ENCODE assay signal across 28 cellular contexts in genomic region chr18:56327171-56327885, GRCh38.
DNase-seq lines count a peak whose midpoint lies in the region; ATAC-seq and TF ChIP-seq lines count a peak whose summit lies in the region.
"Had no signal": no experiment of that assay in that cellular context is flagged by ENCODE, and none has a peak within 500 bp of the region (broad histone marks: within the 10 kb centered on the region; RNA-seq: fewer than 3 reads in every experiment).

No MANE protein-coding gene starts in this region.

- no peak overlapping the region for H3K4me3 Mint-ChIP-seq in activated T-helper 17 cell treated with anti-CD3 and anti-CD28 coated beads, Interleukin-2, amount 50 U/mL, for 72 hours
- H3K4me3 Mint-ChIP-seq: activated CD4-positive, alpha-beta T cell treated with anti-CD3 and anti-CD28 coated beads, Interleukin-2, amount 10 ng/mL, durations not matched to agents 7 days and 5 days; CD4-positive, CD25-positive, alpha-beta regulatory T cell; stimulated activated naive CD8-positive, alpha-beta T cell treated with anti-CD3 and anti-CD28 coated beads, Interleukin-15, amount 100 ng/mL, for 72 hours had no signal

- BruUV-seq in OCI-LY7 (replicated peaks; lab: Mats Ljungman, UMichigan) = no TSS peak

- TF ChIP-seq CTCF in fibroblast of mammary gland (conservative IDR thresholded peaks at IDR 0.05; ENCODE audit: control insufficient read depth, insufficient read depth, low read depth, low read length) = no peak
- TF ChIP-seq CTCF in OCI-LY7 (conservative IDR thresholded peaks at IDR 0.05; ENCODE audit: low read length) = no peak

- H2AFZ ChIP-seq in OCI-LY7 (ENCODE audit: low read length) = no peak overlapping the region

- POLR2A ChIA-PET in OCI-LY7 (lab: Charles Lee) = interaction anchor here (0.6 to 0.8 kb wide), 3 partner anchors 10 to 568 kb away, joined by 3 to 4 read pairs (median 4); no protein-coding TSS in a partner anchor

- intact Hi-C loops in OCI-LY7 (cut with micrococcal nuclease; ENCODE audit: unreplicated experiment) = no loop called here

- CTCF ChIA-PET in OCI-LY7 (lab: Charles Lee; ENCODE audit: unreplicated experiment) = no interaction called here

- no peak overlapping the region for H3K27ac ChIP-seq in OCI-LY7 (ENCODE audit: low read depth, low read length, poor library complexity, severe bottlenecking)
- H3K27ac ChIP-seq: cardiac muscle cell, dorsolateral prefrontal cortex, gastroesophageal sphincter, KMS-11, RWPE1, WERI-Rb-1 had no signal

- H3K79me2 ChIP-seq in OCI-LY7 (ENCODE audit: insufficient read depth, low read depth, low read length) = no peaks in the 10 kb centered on the region

- no peak overlapping the region for H3K27ac Mint-ChIP-seq in activated T-helper 17 cell treated with anti-CD3 and anti-CD28 coated beads, Interleukin-2, amount 50 U/mL, for 72 hours
- H3K27ac Mint-ChIP-seq: activated CD4-positive, alpha-beta T cell treated with anti-CD3 and anti-CD28 coated beads, Interleukin-2, amount 10 ng/mL, durations not matched to agents 7 days and 5 days; CD4-positive, CD25-positive, alpha-beta regulatory T cell; stimulated activated naive CD8-positive, alpha-beta T cell treated with anti-CD3 and anti-CD28 coated beads, Interleukin-15, amount 100 ng/mL, for 72 hours had no signal

- H3K4me3 ChIP-seq in fibroblast of mammary gland (ENCODE audit: control insufficient read depth, low read depth, low read length) (no peak overlapping the region), skeletal muscle cell (ENCODE audit: low read depth, low read length) (no peak overlapping the region), OCI-LY7 (ENCODE audit: low read depth, low read length, poor library complexity, severe bottlenecking) (no peak overlapping the region)
- H3K4me3 ChIP-seq: cardiac muscle cell, dorsolateral prefrontal cortex, gastroesophageal sphincter, GM12878, lung had no signal

- no peaks in the 10 kb centered on the region for H3K9me3 Mint-ChIP-seq in activated T-helper 17 cell treated with anti-CD3 and anti-CD28 coated beads, Interleukin-2, amount 50 U/mL, for 72 hours
- H3K9me3 Mint-ChIP-seq: activated CD4-positive, alpha-beta T cell treated with anti-CD3 and anti-CD28 coated beads, Interleukin-2, amount 10 ng/mL, durations not matched to agents 7 days and 5 days; stimulated activated naive CD8-positive, alpha-beta T cell treated with anti-CD3 and anti-CD28 coated beads, Interleukin-15, amount 100 ng/mL, for 72 hours had no signal

- no peaks in the 10 kb centered on the region for H3K36me3 Mint-ChIP-seq in activated T-helper 17 cell treated with anti-CD3 and anti-CD28 coated beads, Interleukin-2, amount 50 U/mL, for 72 hours (ENCODE audit: low read depth)
- H3K36me3 Mint-ChIP-seq: CD4-positive, CD25-positive, alpha-beta regulatory T cell had no signal

- H3K4me1 ChIP-seq in OCI-LY7 (ENCODE audit: insufficient read depth, low read length, poor library complexity, severe bottlenecking) = no peaks in the 10 kb centered on the region

- H3K27me3 Mint-ChIP-seq in activated T-helper 17 cell treated with anti-CD3 and anti-CD28 coated beads, Interleukin-2, amount 50 U/mL, for 72 hours = peaks cover 3% of the 10 kb centered on the region
- H3K27me3 Mint-ChIP-seq: activated CD4-positive, alpha-beta T cell treated with anti-CD3 and anti-CD28 coated beads, Interleukin-2, amount 10 ng/mL, durations not matched to agents 7 days and 5 days; stimulated activated naive CD8-positive, alpha-beta T cell treated with anti-CD3 and anti-CD28 coated beads, Interleukin-15, amount 100 ng/mL, for 72 hours had no signal

- no peaks in the 10 kb centered on the region for H3K36me3 ChIP-seq in OCI-LY7 (ENCODE audit: insufficient read depth, low read length)
- H3K36me3 ChIP-seq: cardiac muscle cell, gastroesophageal sphincter, WERI-Rb-1 had no signal

- H3K4me2 ChIP-seq in OCI-LY7 (ENCODE audit: low read length) = no peak overlapping the region
- H3K4me2 ChIP-seq: KMS-11, SK-N-SH had no signal

- ATAC-seq in GM18873 (IDR thresholded peaks at IDR 0.05; ENCODE audit: low FRiP score, unreplicated experiment) = no peak
- ATAC-seq in activated T-helper 17 cell treated with anti-CD3 and anti-CD28 coated beads, Interleukin-2, amount 50 U/mL, for 72 hours (replicated peaks) = no peak
- ATAC-seq: gastroesophageal sphincter; GM12878; HCT116; stimulated activated naive CD8-positive, alpha-beta T cell treated with anti-CD3 and anti-CD28 coated beads, Interleukin-15, amount 100 ng/mL, for 72 hours had no signal

- H4K20me1 ChIP-seq in OCI-LY7 (ENCODE audit: insufficient read depth, low read length) = no peaks in the 10 kb centered on the region

- H3K9me2 ChIP-seq in OCI-LY7 (ENCODE audit: insufficient read depth, low read length) = no peaks in the 10 kb centered on the region
- H3K9me2 ChIP-seq: SK-N-SH had no signal

- peak; percentile 74 for DNase-seq in AG20443 (ENCODE audit: low spot score)
- peak; percentile 1 for DNase-seq in amniotic stem cell (lab: John Stamatoyannopoulos, UW)
- peak; percentile 31 for DNase-seq in fibroblast of mammary gland (ENCODE audit: low read depth)
- DNase-seq in skeletal muscle cell (ENCODE audit: low read depth) = peak; percentile 23
- DNase-seq in GF-D8 (lab: John Stamatoyannopoulos, UW) = no peak
- DNase-seq in OCI-LY7 (ENCODE audit: low spot score) = no peak
- DNase-seq: activated CD4-positive, alpha-beta T cell treated with anti-CD3 and anti-CD28 coated beads, Interleukin-2, amount 10 ng/mL, durations not matched to agents 7 days and 5 days; CD4-positive, CD25-positive, alpha-beta regulatory T cell; DMS 273 treated with DMSO at 0.1 percent for 48 hours; dorsolateral prefrontal cortex; kidney; MV-4-11; NCI-H2171; NCI-H524 treated with DMSO at 0.1 percent for 48 hours; SK-N-SH; stimulated activated CD4-positive, alpha-beta T cell treated with anti-CD3 and anti-CD28 coated beads, Interleukin-4, amount 100 ng/mL, for 24 hours; stimulated activated naive CD8-positive, alpha-beta T cell treated with anti-CD3 and anti-CD28 coated beads, Interleukin-15, amount 100 ng/mL, for 72 hours; trophoblast cell; WERI-Rb-1 had no signal

- no peaks in the 10 kb centered on the region for H3K4me1 Mint-ChIP-seq in activated T-helper 17 cell treated with anti-CD3 and anti-CD28 coated beads, Interleukin-2, amount 50 U/mL, for 72 hours
- H3K4me1 Mint-ChIP-seq: activated CD4-positive, alpha-beta T cell treated with anti-CD3 and anti-CD28 coated beads, Interleukin-2, amount 10 ng/mL, durations not matched to agents 7 days and 5 days; CD4-positive, CD25-positive, alpha-beta regulatory T cell; stimulated activated naive CD8-positive, alpha-beta T cell treated with anti-CD3 and anti-CD28 coated beads, Interleukin-15, amount 100 ng/mL, for 72 hours had no signal

- H3K9me3 ChIP-seq in OCI-LY7 (ENCODE audit: low read length) = no peaks in the 10 kb centered on the region
- H3K9me3 ChIP-seq: gastroesophageal sphincter, SK-N-SH had no signal

Comparison
In these comparisons a context has a peak if more than half of its experiments do, and no peak if none do; other contexts are left out.
1. DNase-seq: peak in AG20443 (single experiment), amniotic stem cell (single experiment), fibroblast of mammary gland (single experiment) and skeletal muscle cell (single experiment); none in GF-D8 (single experiment) and OCI-LY7 (single experiment).